Comparison of ENCODE assay signal across 8 cellular contexts in the genomic region with DNA sequence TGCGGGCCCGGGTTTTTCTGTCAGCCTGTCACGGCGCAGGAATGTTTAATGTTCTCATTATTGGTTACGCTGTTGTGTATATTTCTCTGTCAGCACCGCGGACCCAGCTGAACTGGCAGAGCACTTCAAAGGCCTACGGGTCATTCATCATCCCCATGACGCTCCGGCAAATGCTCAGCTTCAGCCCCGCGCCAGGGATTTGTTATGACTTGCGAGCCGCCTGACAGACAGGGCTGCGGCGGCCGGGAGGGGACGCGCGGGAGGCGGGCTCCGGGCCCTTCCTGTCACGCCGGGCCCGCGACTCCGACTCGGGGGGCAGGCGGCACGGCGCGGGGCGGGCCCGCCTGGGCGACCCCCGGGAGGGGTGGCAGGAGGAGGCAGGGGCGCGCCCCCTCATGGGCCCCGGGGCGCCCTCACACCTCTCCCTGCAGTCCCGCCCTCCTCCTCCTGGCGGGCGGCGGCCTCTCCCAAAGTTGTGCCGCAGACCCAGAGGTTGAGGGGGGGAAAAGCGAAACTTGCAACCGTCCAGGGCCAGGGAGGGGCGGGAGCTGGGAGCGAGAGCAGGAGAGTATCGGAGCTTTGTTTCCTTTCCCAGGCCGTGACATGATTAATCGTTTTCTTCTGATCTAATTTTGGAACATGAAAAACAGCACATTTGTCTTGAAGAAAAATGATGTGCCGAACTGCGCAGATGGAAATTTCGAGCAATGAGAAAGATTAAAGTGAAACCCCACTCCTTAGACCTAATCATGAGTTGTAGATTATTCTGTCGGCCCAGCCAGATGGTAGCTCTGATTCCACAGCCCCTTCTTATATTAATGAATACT. TPM values are rescaled to one million over a fixed set of nuclear protein-coding genes. Genes with fewer than 3 reads are reported as not detected.
A peak's percentile ranks its signal among the peaks of the same experiment; 100 is the strongest.
DNase-seq lines count a peak whose midpoint lies in the region; ATAC-seq and TF ChIP-seq lines count a peak whose summit lies in the region.

No MANE protein-coding gene starts in this region.

- POLR2A ChIA-PET in CD4-positive, alpha-beta T cell (lab: Charles Lee), result interaction anchor here (1.0 to 1.4 kb wide), 3 partner anchors 12 to 65 kb away, joined by 4 read pairs; no protein-coding TSS in a partner anchor

- H3K4me1 Mint-ChIP-seq in CD4-positive, alpha-beta T cell (ENCODE audit: low read depth), result peaks cover 5% of the 10 kb centered on the region
- H3K4me1 Mint-ChIP-seq in activated naive CD4-positive, alpha-beta T cell treated with anti-CD3 and anti-CD28 coated beads, Interleukin-2, amount 10 ng/mL, durations not matched to agents 7 days and 5 days, result peaks cover 5% of the 10 kb centered on the region

- intact Hi-C loops in CD4-positive, alpha-beta T cell (cut with DNase I, micrococcal nuclease), result no loop called here

- peaks cover 30% of the 10 kb centered on the region for H3K27me3 Mint-ChIP-seq in CD4-positive, alpha-beta T cell
- peaks cover 13% of the 10 kb centered on the region for H3K27me3 Mint-ChIP-seq in activated naive CD4-positive, alpha-beta T cell treated with anti-CD3 and anti-CD28 coated beads, Interleukin-2, amount 10 ng/mL, durations not matched to agents 7 days and 5 days

- DNase-seq in CD4-positive, alpha-beta T cell, result peak; percentile 34 to 64 (median 50)
- DNase-seq in GM20000 (ENCODE audit: low spot score) (peak; percentile 73), SHP77 treated with DMSO at 0.1 percent for 48 hours (lab: John Stamatoyannopoulos, UW) (peak; percentile 7), globus pallidus (ENCODE audit: low spot score) (peak; percentile 37), nucleus accumbens (lab: John Stamatoyannopoulos, UW) (peak in 41 of 56 donors; percentile 8 to 80 (median 36)), superior temporal gyrus (ENCODE audit: extremely low spot score) (peak; percentile 48)
- peak; percentile 73 for DNase-seq in activated naive CD4-positive, alpha-beta T cell treated with anti-CD3 and anti-CD28 coated beads, Interleukin-2, amount 10 ng/mL, durations not matched to agents 7 days and 5 days

- TF ChIP-seq EP300 in Ishikawa (IDR thresholded peaks at IDR 0.05; ENCODE audit: borderline replicate concordance), result no peak

- peaks cover 2% of the 10 kb centered on the region for H3K9me3 Mint-ChIP-seq in CD4-positive, alpha-beta T cell
- H3K9me3 Mint-ChIP-seq in activated naive CD4-positive, alpha-beta T cell treated with anti-CD3 and anti-CD28 coated beads, Interleukin-2, amount 10 ng/mL, durations not matched to agents 7 days and 5 days, result peaks cover 5% of the 10 kb centered on the region

- no peaks in the 10 kb centered on the region for H3K9me3 ChIP-seq in CD4-positive, alpha-beta T cell (ENCODE audit: control insufficient read depth, low read length)

- no peak for TF ChIP-seq RAD21 in Ishikawa (IDR thresholded peaks at IDR 0.05; ENCODE audit: low read depth)

- ATAC-seq in CD4-positive, alpha-beta T cell (ENCODE audit: poor library complexity), result peak; percentile 85

- no peak overlapping the region for H3K27ac ChIP-seq in CD4-positive, alpha-beta T cell (ENCODE audit: low read depth, low read length)

- CTCF ChIA-PET in CD4-positive, alpha-beta T cell (lab: Charles Lee), result no interaction called here
- CTCF ChIA-PET in activated naive CD4-positive, alpha-beta T cell treated with anti-CD3 and anti-CD28 coated beads, Interleukin-2, amount 10 ng/mL, durations not matched to agents 7 days and 5 days (lab: Charles Lee), result interaction anchor here (0.6 kb wide), 1 partner anchor 105 kb away, joined by 3 read pairs; no protein-coding TSS in a partner anchor

- TF ChIP-seq CTCF in CD4-positive, alpha-beta T cell (IDR thresholded peaks at IDR 0.05), result peak; percentile 13
- TF ChIP-seq CTCF in GM20000 (IDR thresholded peaks at IDR 0.05; ENCODE audit: extremely low read depth, missing control alignments), result no peak

- no peak overlapping the region for H3K27ac Mint-ChIP-seq in CD4-positive, alpha-beta T cell
- no peak overlapping the region for H3K27ac Mint-ChIP-seq in activated naive CD4-positive, alpha-beta T cell treated with anti-CD3 and anti-CD28 coated beads, Interleukin-2, amount 10 ng/mL, durations not matched to agents 7 days and 5 days

- peak overlapping the region; percentile 87 for H3K4me3 Mint-ChIP-seq in CD4-positive, alpha-beta T cell
- H3K4me3 Mint-ChIP-seq in activated naive CD4-positive, alpha-beta T cell treated with anti-CD3 and anti-CD28 coated beads, Interleukin-2, amount 10 ng/mL, durations not matched to agents 7 days and 5 days, result peak overlapping the region; percentile 69

- peaks cover 16% of the 10 kb centered on the region for H3K27me3 ChIP-seq in CD4-positive, alpha-beta T cell (ENCODE audit: control insufficient read depth, insufficient read depth, low read length)

- H3K36me3 Mint-ChIP-seq in CD4-positive, alpha-beta T cell (ENCODE audit: low read depth), result no peaks in the 10 kb centered on the region
- no peaks in the 10 kb centered on the region for H3K36me3 Mint-ChIP-seq in activated naive CD4-positive, alpha-beta T cell treated with anti-CD3 and anti-CD28 coated beads, Interleukin-2, amount 10 ng/mL, durations not matched to agents 7 days and 5 days

TF ChIP-seq in Ishikawa, 13 proteins besides CTCF, POLR2A, EP300 and RAD21:
- TF ChIP-seq NFIC (IDR thresholded peaks at IDR 0.05), result peak; percentile 68
- TF ChIP-seq ZBTB7A (IDR thresholded peaks at IDR 0.05; ENCODE audit: low read depth), result no peak
- no peak for TF ChIP-seq YY1 (IDR thresholded peaks at IDR 0.05; ENCODE audit: low read depth)
- TF ChIP-seq USF1 (IDR thresholded peaks at IDR 0.05), result no peak
- TF ChIP-seq TEAD4 (IDR thresholded peaks at IDR 0.05), result peak; percentile 59
- TF ChIP-seq, protein P1, sequence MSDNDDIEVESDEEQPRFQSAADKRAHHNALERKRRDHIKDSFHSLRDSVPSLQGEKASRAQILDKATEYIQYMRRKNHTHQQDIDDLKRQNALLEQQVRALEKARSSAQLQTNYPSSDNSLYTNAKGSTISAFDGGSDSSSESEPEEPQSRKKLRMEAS (IDR thresholded peaks at IDR 0.05), result no peak
- TF ChIP-seq TCF12 (IDR thresholded peaks at IDR 0.05; ENCODE audit: low read depth), result peak; percentile 40
- no peak for TF ChIP-seq CEBPB (IDR thresholded peaks at IDR 0.05)
TF ChIP-seq in Ishikawa: peak in this region for 3.

RNA-seq across cellular contexts. Expression of gene COMTD1, which starts 59.3 kb away (rescaled TPM):
- total RNA-seq in CD4-positive, alpha-beta T cell, result 10 to 100 TPM in 1 of 2 experiments, 1 to 10 TPM in 1; 9.5 to 10.5 TPM

Comparison
In these comparisons a context has a peak if more than half of its experiments do, and no peak if none do; other contexts are left out.
1. DNase-seq: peak in every context shown above with its lines; median percentile 73 in GM20000; 73 in activated naive CD4-positive, alpha-beta T cell treated with anti-CD3 and anti-CD28 coated beads, Interleukin-2, amount 10 ng/mL, durations not matched to agents 7 days and 5 days; 50 in CD4-positive, alpha-beta T cell; 48 in superior temporal gyrus; 37 in globus pallidus; 36 in nucleus accumbens; 7 in SHP77 treated with DMSO at 0.1 percent for 48 hours.